In genomic region chr9:105373723-105374122, GRCh38 we compare ENCODE assay signal across 16 cellular contexts.
DNase-seq lines count a peak whose midpoint lies in the region; ATAC-seq, FAIRE-seq and TF ChIP-seq lines count a peak whose summit lies in the region.
"Had no signal": no experiment of that assay in that cellular context is flagged by ENCODE, and none has a peak within 500 bp of the region (broad histone marks: within the 10 kb centered on the region; RNA-seq: fewer than 3 reads in every experiment).

No MANE protein-coding gene starts in this region.

- no peak for FAIRE-seq in pancreas (lab: Jason Lieb, UNC)
- FAIRE-seq: A549, GM12878, GM18507, HepG2, HTR-8/SVneo had no signal

- WGBS in pancreas, 2 donors: 96 to 97% methylated on average over 1 of the region's 1 CpG

- H3K36me3 ChIP-seq in GM23338 (ENCODE audit: insufficient read depth) (no peaks in the 10 kb centered on the region; the same call in 1 of the 2 replicates), pancreas (peaks cover 0 to 7% (median 0%) of the 10 kb centered on the region in 3 donors)
- H3K36me3 ChIP-seq: BE2C had no signal

- H3K9me2 ChIP-seq in GM23338 (ENCODE audit: insufficient read depth): no peaks in the 10 kb centered on the region

- ATAC-seq in GM23338: peak; percentile 59
- ATAC-seq in pancreas: no peak
- ATAC-seq: A549, GM12878, HepG2 had no signal

- H3K9me3 ChIP-seq in pancreas: no peaks in the 10 kb centered on the region
- H3K9me3 ChIP-seq: A549, BE2C had no signal

- H3K9me3 Mint-ChIP-seq in GM23338 (no peaks in the 10 kb centered on the region; the same call in 2 of the 3 replicates), chondrocyte (ENCODE audit: low read depth) (no peaks in the 10 kb centered on the region)
- H3K9me3 Mint-ChIP-seq: CD4-positive, alpha-beta memory T cell; H9 had no signal

- H3F3A ChIP-seq in GM23338 (replicated peaks; ENCODE audit: low read depth): no peaks in the 10 kb centered on the region

- no peaks in the 10 kb centered on the region for H3K79me2 ChIP-seq in GM23338 (replicated peaks; ENCODE audit: insufficient read depth)

- H2AFZ ChIP-seq in GM23338: no peak overlapping the region

- H4K20me1 ChIP-seq in GM23338 (replicated peaks; ENCODE audit: insufficient read depth): no peaks in the 10 kb centered on the region

- in situ Hi-C loops in Caki2 (cut with HindIII; ENCODE audit: low pct_unique_long_range_greater_than_20kb, low sequenced_read_pairs): no loop called here

- H3K27me3 ChIP-seq in GM23338 (ENCODE audit: insufficient read depth): no peaks in the 10 kb centered on the region
- no peaks in the 10 kb centered on the region for H3K27me3 ChIP-seq in pancreas
- H3K27me3 ChIP-seq: BE2C had no signal

- H3K4me1 Mint-ChIP-seq in GM23338: no peaks in the 10 kb centered on the region
- no peaks in the 10 kb centered on the region for H3K4me1 Mint-ChIP-seq in chondrocyte (ENCODE audit: low read depth)
- H3K4me1 Mint-ChIP-seq: CD4-positive, alpha-beta memory T cell had no signal

- H3K4me2 ChIP-seq in GM23338: no peak overlapping the region
- H3K4me2 ChIP-seq: A549 had no signal

- no peak overlapping the region; the same call in 1 of the 2 replicates for H3K27ac Mint-ChIP-seq in GM23338
- peak overlapping the region; percentile 55 for H3K27ac Mint-ChIP-seq in chondrocyte (ENCODE audit: unreplicated experiment)
- H3K27ac Mint-ChIP-seq: CD4-positive, alpha-beta memory T cell had no signal

- no peak for TF ChIP-seq CTCF in GM23338 (conservative IDR thresholded peaks at IDR 0.05; ENCODE audit: low read depth in 2 of 2)
- TF ChIP-seq CTCF in chondrocyte (IDR thresholded peaks at IDR 0.05): no peak
- TF ChIP-seq CTCF in pancreas (IDR thresholded peaks at IDR 0.05): no peak

- H3K4me1 ChIP-seq in GM23338 (ENCODE audit: insufficient read depth): no peaks in the 10 kb centered on the region
- no peaks in the 10 kb centered on the region for H3K4me1 ChIP-seq in pancreas
- H3K4me1 ChIP-seq: BE2C had no signal

- peaks cover 39% of the 10 kb centered on the region for H3K36me3 Mint-ChIP-seq in GM23338 (ENCODE audit: low read depth)
- peaks cover 2% of the 10 kb centered on the region for H3K36me3 Mint-ChIP-seq in chondrocyte (ENCODE audit: low read depth)

- H3K4me3 ChIP-seq in GM23338: no peak overlapping the region
- H3K4me3 ChIP-seq in pancreas: no peak overlapping the region
- H3K4me3 ChIP-seq: A549, GM12878 had no signal

- H3K27me3 Mint-ChIP-seq in GM23338 (ENCODE audit: insufficient read depth, low read depth, poor library complexity) (peaks cover 2% of the 10 kb centered on the region), chondrocyte (ENCODE audit: low read depth) (no peaks in the 10 kb centered on the region)
- H3K27me3 Mint-ChIP-seq: CD4-positive, alpha-beta memory T cell had no signal

- H3K27ac ChIP-seq in GM23338 (ENCODE audit: low read depth): no peak overlapping the region
- no peak overlapping the region for H3K27ac ChIP-seq in pancreas
- H3K27ac ChIP-seq: A549, C4-2B had no signal

- intact Hi-C loops in pancreas (cut with DNase I): no loop called here

- H3K4me3 Mint-ChIP-seq in GM23338: no peak overlapping the region
- H3K4me3 Mint-ChIP-seq in chondrocyte (ENCODE audit: unreplicated experiment): no peak overlapping the region
- H3K4me3 Mint-ChIP-seq: CD4-positive, alpha-beta memory T cell; H9 had no signal

- peak; percentile 5 for DNase-seq in Caki2 (ENCODE audit: low read depth)
- no peak for DNase-seq in GM23338 (ENCODE audit: low spot score)
- peak; percentile 4 for DNase-seq in NAMALWA (ENCODE audit: low spot score)
- no peak for DNase-seq in chondrocyte (ENCODE audit: low spot score)
- no peak for DNase-seq in NCI-H524 treated with DMSO at 0.1 percent for 48 hours (lab: John Stamatoyannopoulos, UW)
- DNase-seq in pancreas: no peak
- no peak for DNase-seq in NCI-H2081 (lab: John Stamatoyannopoulos, UW)
- DNase-seq: BE2C; CD4-positive, alpha-beta memory T cell; H9 had no signal

TF ChIP-seq in GM23338, 12 proteins besides CTCF, POLR2A, EP300 and RAD21:
- TF ChIP-seq EZH2phosphoT487 (IDR thresholded peaks at IDR 0.05; ENCODE audit: unreplicated experiment): no peak
- no peak for TF ChIP-seq CREB1 (CRISPR knock-in tag; IDR thresholded peaks at IDR 0.05; ENCODE audit: low read depth)
- TF ChIP-seq NANOG (IDR thresholded peaks at IDR 0.05; ENCODE audit: borderline replicate concordance): no peak
- TF ChIP-seq ZNF331 (CRISPR knock-in tag; IDR thresholded peaks at IDR 0.05; ENCODE audit: low read depth): no peak
- no peak for TF ChIP-seq ZNF114 (CRISPR knock-in tag; IDR thresholded peaks at IDR 0.05)
- TF ChIP-seq, protein P1, sequence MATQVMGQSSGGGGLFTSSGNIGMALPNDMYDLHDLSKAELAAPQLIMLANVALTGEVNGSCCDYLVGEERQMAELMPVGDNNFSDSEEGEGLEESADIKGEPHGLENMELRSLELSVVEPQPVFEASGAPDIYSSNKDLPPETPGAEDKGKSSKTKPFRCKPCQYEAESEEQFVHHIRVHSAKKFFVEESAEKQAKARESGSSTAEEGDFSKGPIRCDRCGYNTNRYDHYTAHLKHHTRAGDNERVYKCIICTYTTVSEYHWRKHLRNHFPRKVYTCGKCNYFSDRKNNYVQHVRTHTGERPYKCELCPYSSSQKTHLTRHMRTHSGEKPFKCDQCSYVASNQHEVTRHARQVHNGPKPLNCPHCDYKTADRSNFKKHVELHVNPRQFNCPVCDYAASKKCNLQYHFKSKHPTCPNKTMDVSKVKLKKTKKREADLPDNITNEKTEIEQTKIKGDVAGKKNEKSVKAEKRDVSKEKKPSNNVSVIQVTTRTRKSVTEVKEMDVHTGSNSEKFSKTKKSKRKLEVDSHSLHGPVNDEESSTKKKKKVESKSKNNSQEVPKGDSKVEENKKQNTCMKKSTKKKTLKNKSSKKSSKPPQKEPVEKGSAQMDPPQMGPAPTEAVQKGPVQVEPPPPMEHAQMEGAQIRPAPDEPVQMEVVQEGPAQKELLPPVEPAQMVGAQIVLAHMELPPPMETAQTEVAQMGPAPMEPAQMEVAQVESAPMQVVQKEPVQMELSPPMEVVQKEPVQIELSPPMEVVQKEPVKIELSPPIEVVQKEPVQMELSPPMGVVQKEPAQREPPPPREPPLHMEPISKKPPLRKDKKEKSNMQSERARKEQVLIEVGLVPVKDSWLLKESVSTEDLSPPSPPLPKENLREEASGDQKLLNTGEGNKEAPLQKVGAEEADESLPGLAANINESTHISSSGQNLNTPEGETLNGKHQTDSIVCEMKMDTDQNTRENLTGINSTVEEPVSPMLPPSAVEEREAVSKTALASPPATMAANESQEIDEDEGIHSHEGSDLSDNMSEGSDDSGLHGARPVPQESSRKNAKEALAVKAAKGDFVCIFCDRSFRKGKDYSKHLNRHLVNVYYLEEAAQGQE (IDR thresholded peaks at IDR 0.05; ENCODE audit: unreplicated experiment): no peak
- no peak for TF ChIP-seq JUNB (IDR thresholded peaks at IDR 0.05; ENCODE audit: unreplicated experiment)

Comparison
In these comparisons a context has a peak if more than half of its experiments do, and no peak if none do; other contexts are left out.
1. DNase-seq: peak in Caki2 (single experiment) and NAMALWA (single experiment); none in GM23338 (single experiment), chondrocyte (single experiment), NCI-H524 treated with DMSO at 0.1 percent for 48 hours (single experiment), pancreas (0 of 6) and NCI-H2081 (0 of 2).